In genomic region chrX:3169421-3169820, GRCh38 we compare ENCODE assay signal across 36 cellular contexts.
"Had no signal": no experiment of that assay in that cellular context is flagged by ENCODE, and none has a peak within 500 bp of the region (broad histone marks: within the 10 kb centered on the region; RNA-seq: fewer than 3 reads in every experiment).

No MANE protein-coding gene starts in this region.

- H3K36me3 Mint-ChIP-seq: activated CD4-positive, alpha-beta memory T cell treated with anti-CD3 and anti-CD28 coated beads for 36 hours; activated naive CD4-positive, alpha-beta T cell treated with anti-CD3 and anti-CD28 coated beads, Interleukin-2, amount 50 U/mL, for 72 hours; activated naive CD8-positive, alpha-beta T cell treated with anti-CD3 and anti-CD28 coated beads for 36 hours; brain had no signal

- H3K27me3 ChIP-seq: adrenal gland, cardiac muscle cell had no signal

- DNase-seq: activated B cell treated with CpG ODN at 0.5 μM for 24 hours; activated CD4-positive, alpha-beta memory T cell treated with anti-CD3 and anti-CD28 coated beads for 36 hours; activated CD4-positive, alpha-beta T cell treated with anti-CD3 and anti-CD28 coated beads for 4 hours; activated CD4-positive, alpha-beta T cell treated with anti-CD3 and anti-CD28 coated beads, Interleukin-2, amount 10 ng/mL, durations not matched to agents 24 days and 14 days; activated CD4-positive, alpha-beta T cell treated with anti-CD3 and anti-CD28 coated beads, Interleukin-2, amount 50 U/mL, for 1 hour; activated CD4-positive, alpha-beta T cell treated with anti-CD3 and anti-CD28 coated beads, Interleukin-2, amount 50 U/mL, for 4 hours; activated CD4-positive, CD25-positive, alpha-beta regulatory T cell treated with anti-CD3 and anti-CD28 coated beads, Interleukin-2, amount 50 U/mL, for 72 hours; activated CD8-positive, alpha-beta memory T cell treated with anti-CD3 and anti-CD28 coated beads, Interleukin-2, amount 50 U/mL, for 4 hours; activated CD8-positive, alpha-beta T cell treated with anti-CD3 and anti-CD28 coated beads for 36 hours; activated effector memory CD4-positive, alpha-beta T cell treated with anti-CD3 and anti-CD28 coated beads, Interleukin-2, amount 50 U/mL, for 16 hours; activated gamma-delta T cell treated with Interleukin-2 at 50 U/mL for 16 hours; activated naive CD4-positive, alpha-beta T cell; activated naive CD4-positive, alpha-beta T cell treated with anti-CD3 and anti-CD28 coated beads for 36 hours; activated naive CD4-positive, alpha-beta T cell treated with anti-CD3 and anti-CD28 coated beads, Interleukin-2, amount 50 U/mL, for 16 hours; activated naive CD8-positive, alpha-beta T cell treated with anti-CD3 and anti-CD28 coated beads for 36 hours; activated T-cell treated with anti-CD3 and anti-CD28 coated beads for 4 hours; activated T-cell treated with anti-CD3 and anti-CD28 coated beads, Interleukin-2, amount 50 U/mL, for 1 hour; activated T-cell treated with anti-CD3 and anti-CD28 coated beads, Interleukin-2, amount 50 U/mL, for 4 hours; activated T-cell treated with anti-CD3 and anti-CD28 coated beads, Interleukin-2, amount 50 U/mL, for 72 hours; adrenal gland; amniotic stem cell; aorta; caudate nucleus; cerebellar nuclear complex; T-helper 2 cell; T-helper 9 cell had no signal

- H3K27ac ChIP-seq: adrenal gland, cardiac muscle cell, VCaP had no signal

- H3K4me3 Mint-ChIP-seq: activated B cell treated with CpG ODN at 0.5 μM for 24 hours; activated CD4-positive, alpha-beta memory T cell treated with anti-CD3 and anti-CD28 coated beads for 36 hours; activated CD4-positive, alpha-beta T cell treated with anti-CD3 and anti-CD28 coated beads, Interleukin-2, amount 10 ng/mL, durations not matched to agents 24 days and 14 days; activated CD8-positive, alpha-beta T cell treated with anti-CD3 and anti-CD28 coated beads for 36 hours; activated naive CD4-positive, alpha-beta T cell treated with anti-CD3 and anti-CD28 coated beads for 36 hours; activated naive CD8-positive, alpha-beta T cell treated with anti-CD3 and anti-CD28 coated beads for 36 hours; activated T-cell treated with anti-CD3 and anti-CD28 coated beads, Interleukin-2, amount 50 U/mL, for 4 hours; activated T-cell treated with anti-CD3 and anti-CD28 coated beads, Interleukin-2, amount 50 U/mL, for 72 hours; activated T-helper 1 cell treated with anti-CD3 and anti-CD28 coated beads, Interleukin-12 subunit alpha, Interleukin-12 subunit beta, Interleukin-2, Interleukin-4 antibody, amounts not matched to agents 30 ng/mL and 10 ng/mL and 1 ng/mL, durations not matched to agents 14 hours and 24 hours and 36 hours; activated T-helper 17 cell treated with anti-CD3 and anti-CD28 coated beads, Interleukin-2, amount 50 U/mL, for 72 hours; brain; central memory CD8-positive, alpha-beta T cell; T-helper 2 cell treated with Interferon-gamma antibody and Interleukin-4, amounts not matched to agents 5 μg/mL and 100 μg/mL, for 36 hours had no signal

- H3K4me1 ChIP-seq: adrenal gland had no signal

- H3K27me3 Mint-ChIP-seq: activated B cell treated with CpG ODN at 0.5 μM for 24 hours; activated CD4-positive, alpha-beta memory T cell treated with anti-CD3 and anti-CD28 coated beads for 36 hours; activated CD4-positive, alpha-beta T cell treated with anti-CD3 and anti-CD28 coated beads, Interleukin-2, amount 10 ng/mL, durations not matched to agents 24 days and 14 days; activated T-helper 17 cell treated with anti-CD3 and anti-CD28 coated beads, Interleukin-2, amount 50 U/mL, for 72 hours; central memory CD8-positive, alpha-beta T cell had no signal

- H3K9me3 Mint-ChIP-seq: activated B cell treated with CpG ODN at 0.5 μM for 24 hours; activated CD4-positive, alpha-beta memory T cell treated with anti-CD3 and anti-CD28 coated beads for 36 hours; activated CD4-positive, alpha-beta T cell treated with anti-CD3 and anti-CD28 coated beads, Interleukin-2, amount 10 ng/mL, durations not matched to agents 24 days and 14 days; activated CD8-positive, alpha-beta T cell treated with anti-CD3 and anti-CD28 coated beads for 36 hours; activated naive CD4-positive, alpha-beta T cell treated with anti-CD3 and anti-CD28 coated beads for 36 hours; activated naive CD4-positive, alpha-beta T cell treated with anti-CD3 and anti-CD28 coated beads, Interleukin-2, amount 50 U/mL, for 72 hours; activated naive CD8-positive, alpha-beta T cell treated with anti-CD3 and anti-CD28 coated beads for 36 hours; activated T-cell treated with anti-CD3 and anti-CD28 coated beads, Interleukin-2, amount 50 U/mL, for 4 hours; activated T-helper 17 cell treated with anti-CD3 and anti-CD28 coated beads, Interleukin-2, amount 50 U/mL, for 72 hours; central memory CD8-positive, alpha-beta T cell had no signal

- FAIRE-seq: bronchial epithelial cell, TTC549 had no signal

- H3K4me3 ChIP-seq: adrenal gland, cardiac muscle cell had no signal

- ATAC-seq: activated CD8-positive, alpha-beta T cell treated with anti-CD3 and anti-CD28 coated beads for 36 hours; activated naive CD4-positive, alpha-beta T cell treated with anti-CD3 and anti-CD28 coated beads, Interleukin-2, amount 50 U/mL, for 72 hours; activated T-cell treated with anti-CD3 and anti-CD28 coated beads, Interleukin-2, amount 50 U/mL, for 4 hours; activated T-cell treated with anti-CD3 and anti-CD28 coated beads, Interleukin-2, amount 50 U/mL, for 72 hours; activated T-helper 17 cell treated with anti-CD3 and anti-CD28 coated beads, Interleukin-2, amount 50 U/mL, for 72 hours had no signal

- H3K9me3 ChIP-seq: adrenal gland had no signal

- H3K27ac Mint-ChIP-seq: activated B cell treated with CpG ODN at 0.5 μM for 24 hours; activated CD4-positive, alpha-beta memory T cell treated with anti-CD3 and anti-CD28 coated beads for 36 hours; activated CD4-positive, alpha-beta T cell treated with anti-CD3 and anti-CD28 coated beads, Interleukin-2, amount 10 ng/mL, durations not matched to agents 24 days and 14 days; activated CD8-positive, alpha-beta T cell treated with anti-CD3 and anti-CD28 coated beads for 36 hours; activated naive CD4-positive, alpha-beta T cell treated with anti-CD3 and anti-CD28 coated beads for 36 hours; activated naive CD4-positive, alpha-beta T cell treated with anti-CD3 and anti-CD28 coated beads, Interleukin-2, amount 50 U/mL, for 72 hours; activated naive CD8-positive, alpha-beta T cell treated with anti-CD3 and anti-CD28 coated beads for 36 hours; activated T-cell treated with anti-CD3 and anti-CD28 coated beads, Interleukin-2, amount 50 U/mL, for 72 hours; activated T-helper 1 cell treated with anti-CD3 and anti-CD28 coated beads, Interleukin-12 subunit alpha, Interleukin-12 subunit beta, Interleukin-2, Interleukin-4 antibody, amounts not matched to agents 30 ng/mL and 10 ng/mL and 1 ng/mL, durations not matched to agents 14 hours and 24 hours and 36 hours; activated T-helper 17 cell treated with anti-CD3 and anti-CD28 coated beads, Interleukin-2, amount 50 U/mL, for 72 hours; brain; T-helper 2 cell treated with Interferon-gamma antibody and Interleukin-4, amounts not matched to agents 5 μg/mL and 100 μg/mL, for 36 hours had no signal

- H3K4me1 Mint-ChIP-seq: activated B cell treated with CpG ODN at 0.5 μM for 24 hours; activated CD4-positive, alpha-beta T cell treated with anti-CD3 and anti-CD28 coated beads, Interleukin-2, amount 10 ng/mL, durations not matched to agents 24 days and 14 days; activated naive CD8-positive, alpha-beta T cell treated with anti-CD3 and anti-CD28 coated beads for 36 hours; activated T-helper 17 cell treated with anti-CD3 and anti-CD28 coated beads, Interleukin-2, amount 50 U/mL, for 72 hours; central memory CD8-positive, alpha-beta T cell had no signal

- H3K36me3 ChIP-seq: adrenal gland, cardiac muscle cell had no signal
